Comparison of ENCODE assay signal across 15 cellular contexts in genomic region chr20:37640600-37641561, GRCh38. TPM values are rescaled to one million over a fixed set of nuclear protein-coding genes. Genes with fewer than 3 reads are reported as not detected.
DNase-seq lines count a peak whose midpoint lies in the region; FAIRE-seq lines count a peak whose summit lies in the region.
"Had no signal": no experiment of that assay in that cellular context is flagged by ENCODE, and none has a peak within 500 bp of the region (broad histone marks: within the 10 kb centered on the region; RNA-seq: fewer than 3 reads in every experiment).

No MANE protein-coding gene starts in this region.

- H3K9me3 ChIP-seq in CD4-positive, alpha-beta memory T cell (ENCODE audit: control insufficient read depth in 1 of 2, low read length in 2 of 2): no peaks in the 10 kb centered on the region

- H3K9me3 Mint-ChIP-seq in CD4-positive, alpha-beta memory T cell: peaks cover 0 to 4% (median 0%) of the 10 kb centered on the region in 8 donors
- H3K9me3 Mint-ChIP-seq: activated naive CD4-positive, alpha-beta T cell treated with anti-CD3 and anti-CD28 coated beads, Interleukin-2, amount 10 ng/mL, durations not matched to agents 7 days and 5 days had no signal

- POLR2A ChIA-PET in CD4-positive, alpha-beta memory T cell (lab: Charles Lee; ENCODE audit: partially characterized antibody): no interaction called here

- H3K36me3 Mint-ChIP-seq in CD4-positive, alpha-beta memory T cell: no peaks in the 10 kb centered on the region
- H3K36me3 Mint-ChIP-seq: activated naive CD4-positive, alpha-beta T cell treated with anti-CD3 and anti-CD28 coated beads, Interleukin-2, amount 10 ng/mL, durations not matched to agents 7 days and 5 days had no signal

- no peak overlapping the region for H3K4me3 ChIP-seq in CD4-positive, alpha-beta memory T cell (ENCODE audit: low read length in 2 of 2)
- H3K4me3 ChIP-seq: heart left ventricle had no signal

- DNase-seq in NCI-H748 (lab: John Stamatoyannopoulos, UW; ENCODE audit: unreplicated experiment) (peak; percentile 13), NCI-H748 treated with DMSO at 0.1 percent for 48 hours (lab: John Stamatoyannopoulos, UW) (no peak), NCI-H226 (peak; percentile 49), dermis microvascular lymphatic vessel endothelial cell (ENCODE audit: low read depth in 2 of 2) (peak; percentile 6 to 15), urothelium cell line (ENCODE audit: low spot score) (no peak), NCI-H1694 (lab: John Stamatoyannopoulos, UW) (no peak)
- no peak for DNase-seq in activated effector memory CD4-positive, alpha-beta T cell treated with Interleukin-2 at 50 U/mL for 16 hours
- no peak for DNase-seq in CD4-positive, alpha-beta memory T cell
- DNase-seq: activated naive CD4-positive, alpha-beta T cell treated with anti-CD3 and anti-CD28 coated beads, Interleukin-2, amount 10 ng/mL, durations not matched to agents 7 days and 5 days; AML-193; caudate nucleus; heart left ventricle; NCI-H187; stimulated activated CD4-positive, alpha-beta T cell treated with anti-CD3 and anti-CD28 coated beads, Interleukin-1b, Interleukin-23, amount 100 ng/mL, for 48 hours; stimulated activated CD8-positive, alpha-beta memory T cell treated with anti-CD3 and anti-CD28 coated beads, Interleukin-4, amount 100 ng/mL, for 48 hours had no signal

- H3K4me1 ChIP-seq in CD4-positive, alpha-beta memory T cell (ENCODE audit: insufficient read depth, low read length): no peaks in the 10 kb centered on the region
- H3K4me1 ChIP-seq: heart left ventricle had no signal

- no peaks in the 10 kb centered on the region for H3K27me3 ChIP-seq in CD4-positive, alpha-beta memory T cell (ENCODE audit: insufficient read depth, low read length)

- FAIRE-seq in urothelium cell line (lab: Jason Lieb, UNC): peak; percentile 23

- H3K36me3 ChIP-seq in CD4-positive, alpha-beta memory T cell (ENCODE audit: insufficient read depth, low read length): no peaks in the 10 kb centered on the region
- H3K36me3 ChIP-seq: heart left ventricle had no signal

- CTCF ChIA-PET in CD4-positive, alpha-beta memory T cell (lab: Charles Lee; ENCODE audit: partially characterized antibody): no interaction called here

- no peak overlapping the region for H3K27ac Mint-ChIP-seq in CD4-positive, alpha-beta memory T cell
- H3K27ac Mint-ChIP-seq: activated naive CD4-positive, alpha-beta T cell treated with anti-CD3 and anti-CD28 coated beads, Interleukin-2, amount 10 ng/mL, durations not matched to agents 7 days and 5 days had no signal

- H3K4me3 Mint-ChIP-seq in CD4-positive, alpha-beta memory T cell: no peak overlapping the region
- H3K4me3 Mint-ChIP-seq: activated naive CD4-positive, alpha-beta T cell treated with anti-CD3 and anti-CD28 coated beads, Interleukin-2, amount 10 ng/mL, durations not matched to agents 7 days and 5 days had no signal

- no peak overlapping the region for H3K27ac ChIP-seq in CD4-positive, alpha-beta memory T cell (ENCODE audit: low read depth, low read length)
- H3K27ac ChIP-seq: heart left ventricle had no signal

- intact Hi-C loops in CD4-positive, alpha-beta memory T cell (cut with micrococcal nuclease): no loop called here

- peaks cover 23 to 47% of the 10 kb centered on the region in 2 donors for H3K27me3 Mint-ChIP-seq in CD4-positive, alpha-beta memory T cell

- no peaks in the 10 kb centered on the region for H3K4me1 Mint-ChIP-seq in CD4-positive, alpha-beta memory T cell
- H3K4me1 Mint-ChIP-seq: activated naive CD4-positive, alpha-beta T cell treated with anti-CD3 and anti-CD28 coated beads, Interleukin-2, amount 10 ng/mL, durations not matched to agents 7 days and 5 days had no signal

RNA-seq across cellular contexts. Expression of gene CTNNBL1, which starts 52.9 kb away (rescaled TPM):
- 22.7 and 22.8 TPM in 2 replicates for total RNA-seq in dermis microvascular lymphatic vessel endothelial cell
- 10 to 100 TPM; 41.5 to 45.1 TPM for total RNA-seq in CD4-positive, alpha-beta memory T cell
- polyA plus RNA-seq in CD4-positive, alpha-beta memory T cell: 100 to 1,000 TPM in 1 of 2 donors, 10 to 100 TPM in 1; 83.4 to 104 TPM

Comparison
In these comparisons a context has a peak if more than half of its experiments do, and no peak if none do; other contexts are left out.
1. DNase-seq: peak in NCI-H748 (single experiment), NCI-H226 (single experiment) and dermis microvascular lymphatic vessel endothelial cell (2 of 2); none in NCI-H748 treated with DMSO at 0.1 percent for 48 hours (single experiment), urothelium cell line (single experiment), NCI-H1694 (single experiment), activated effector memory CD4-positive, alpha-beta T cell treated with Interleukin-2 at 50 U/mL for 16 hours (single experiment) and CD4-positive, alpha-beta memory T cell (0 of 5).